20 cellular contexts compared by ENCODE assay signal in the genomic region with DNA sequence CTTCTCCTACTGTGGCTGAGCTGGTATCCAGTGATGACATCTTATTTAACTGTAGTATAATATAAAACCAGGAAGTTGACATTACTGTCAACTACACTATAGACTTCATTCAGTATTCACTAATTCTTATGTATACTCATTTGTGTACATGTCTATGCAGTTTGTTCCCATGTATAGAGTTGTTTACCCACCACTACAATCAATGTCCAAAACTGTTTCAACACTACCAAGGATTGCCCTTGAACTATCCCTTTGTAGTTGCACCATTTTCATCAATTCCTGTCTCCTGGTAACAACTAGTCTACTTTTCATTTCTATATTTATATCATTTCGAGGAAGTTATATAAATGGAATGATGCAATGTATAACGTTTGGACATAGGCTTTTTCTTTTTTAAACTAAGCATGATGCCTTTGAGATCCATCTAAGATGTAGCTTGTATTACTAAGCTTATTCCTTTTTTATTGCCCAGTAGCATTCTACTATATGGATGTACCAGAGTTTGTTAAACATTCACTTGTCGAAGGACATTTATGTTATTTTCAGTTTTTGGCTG.
"Had no signal": no experiment of that assay in that cellular context is flagged by ENCODE, and none has a peak within 500 bp of the region (broad histone marks: within the 10 kb centered on the region; RNA-seq: fewer than 3 reads in every experiment).

No MANE protein-coding gene starts in this region.

- H3K4me3 Mint-ChIP-seq: dendritic cell treated with granulocyte-macrophage colony-stimulating factor and Interleukin-4, amounts not matched to agents 40 ng/mL and 50 ng/mL, for 4 days; effector memory CD8-positive, alpha-beta T cell; immature natural killer cell; naive thymus-derived CD8-positive, alpha-beta T cell; type B pancreatic cell had no signal

- ATAC-seq: effector memory CD8-positive, alpha-beta T cell; gastroesophageal sphincter; left cardiac atrium; mucosa of descending colon; naive thymus-derived CD8-positive, alpha-beta T cell; stimulated activated naive CD8-positive, alpha-beta T cell treated with anti-CD3 and anti-CD28 coated beads, Interleukin-15, Interleukin-2, amounts not matched to agents 100 U/mL and 50 U/mL, for 24 hours had no signal

- H3K9me3 Mint-ChIP-seq: dendritic cell treated with granulocyte-macrophage colony-stimulating factor and Interleukin-4, amounts not matched to agents 40 ng/mL and 50 ng/mL, for 4 days; effector memory CD8-positive, alpha-beta T cell; immature natural killer cell; type B pancreatic cell had no signal

- H3K27ac Mint-ChIP-seq: dendritic cell treated with granulocyte-macrophage colony-stimulating factor and Interleukin-4, amounts not matched to agents 40 ng/mL and 50 ng/mL, for 4 days; type B pancreatic cell had no signal

- H3K4me1 ChIP-seq: esophagus muscularis mucosa, gastroesophageal sphincter, right atrium auricular region, suprapubic skin had no signal

- H3K27ac ChIP-seq: epithelial cell of prostate, esophagus muscularis mucosa, gastroesophageal sphincter, neutrophil, right atrium auricular region, suprapubic skin, thyroid gland had no signal

- H3K27me3 ChIP-seq: esophagus muscularis mucosa, gastroesophageal sphincter, neutrophil, right atrium auricular region, suprapubic skin, thyroid gland had no signal

- DNase-seq: effector memory CD8-positive, alpha-beta T cell; immature natural killer cell; kidney; left cardiac atrium; mammary epithelial cell; mucosa of descending colon; naive thymus-derived CD8-positive, alpha-beta T cell; posterior cingulate gyrus; small intestine; stimulated activated CD4-positive, alpha-beta T cell treated with anti-CD3 and anti-CD28 coated beads, Interleukin-12 subunit alpha, Interleukin-12 subunit beta, amount 100 ng/mL, for 4 hours; stimulated activated naive CD8-positive, alpha-beta T cell treated with anti-CD3 and anti-CD28 coated beads, Interleukin-15, Interleukin-2, amounts not matched to agents 100 U/mL and 50 U/mL, for 24 hours; thyroid gland had no signal
